1 cellular context compared by ENCODE assay signal in genomic region chr5:131164161-131164930, GRCh38.
A peak's percentile ranks its signal among the peaks of the same experiment; 100 is the strongest.
TF ChIP-seq lines count a peak whose summit lies in the region.

No MANE protein-coding gene starts in this region.

TF ChIP-seq in K562, 482 proteins besides CTCF, POLR2A, EP300 and RAD21 (continued from another document and continues in another):
- TF ChIP-seq ZBTB34 (CRISPR knock-in tag; IDR thresholded peaks at IDR 0.05) = no peak
- no peak for TF ChIP-seq MBD1 (CRISPR knock-in tag; IDR thresholded peaks at IDR 0.05)
- TF ChIP-seq ZBTB9 (CRISPR knock-in tag; IDR thresholded peaks at IDR 0.05) = peak; percentile 65; the same call in 1 of the 2 replicates
- no peak for TF ChIP-seq TAL1 (IDR thresholded peaks at IDR 0.05)
- TF ChIP-seq ADNP (tag; IDR thresholded peaks at IDR 0.05) = no peak
- peak in 2 of 3 experiments; percentile 33 to 34 for TF ChIP-seq YY1 (IDR thresholded peaks at IDR 0.05; ENCODE audit: borderline replicate concordance in 1 of 3, control insufficient read depth in 1 of 3, extremely low read depth in 1 of 3, insufficient read depth in 3 of 3, insufficient read length in 1 of 3, insufficient replicate concordance in 2 of 3, low read depth in 1 of 3, low read length in 2 of 3)
- peak; percentile 61; the same call in 1 of the 2 replicates for TF ChIP-seq POLR2AphosphoS5 (IDR thresholded peaks at IDR 0.05; ENCODE audit: control insufficient read depth, insufficient read depth, low read depth, low read length)
- TF ChIP-seq ZNF175 (CRISPR knock-in tag; IDR thresholded peaks at IDR 0.05; ENCODE audit: low read depth) = no peak
- 0 out of 2 replicates have a peak, but pooled peaks have one; percentile 57 for TF ChIP-seq ZNF586 (CRISPR knock-in tag; conservative IDR thresholded peaks at IDR 0.05)
- TF ChIP-seq SMARCB1 (IDR thresholded peaks at IDR 0.05; ENCODE audit: insufficient read length, low read depth) = no peak
- peak; percentile 93 for TF ChIP-seq E2F4 (CRISPR knock-in tag; IDR thresholded peaks at IDR 0.05; ENCODE audit: low read depth)
- no peak for TF ChIP-seq CTBP1 (IDR thresholded peaks at IDR 0.05; ENCODE audit: borderline replicate concordance)
- TF ChIP-seq ZNF24 (IDR thresholded peaks at IDR 0.05) = no peak; the same call in 1 of the 2 replicates
- TF ChIP-seq DNMT1 (IDR thresholded peaks at IDR 0.05) = no peak
- TF ChIP-seq ARID3A (IDR thresholded peaks at IDR 0.05; ENCODE audit: borderline replicate concordance, low read depth, low read length) = no peak
- 0 out of 2 replicates have a peak, but pooled peaks have one; percentile 4 for TF ChIP-seq SNIP1 (IDR thresholded peaks at IDR 0.05; ENCODE audit: low read depth)
- 0 out of 2 replicates have a peak, but pooled peaks have one; percentile 58 for TF ChIP-seq ELF4 (CRISPR knock-in tag; IDR thresholded peaks at IDR 0.05)
- peak; percentile 84; the same call in 1 of the 2 replicates for TF ChIP-seq NR1H2 (CRISPR knock-in tag; IDR thresholded peaks at IDR 0.05)
- TF ChIP-seq NR4A1 (CRISPR knock-in tag; IDR thresholded peaks at IDR 0.05) = peak; percentile 82; the same call in 1 of the 2 replicates
- TF ChIP-seq NR4A1 (tag; IDR thresholded peaks at IDR 0.05) = no peak
- no peak for TF ChIP-seq HMBOX1 (IDR thresholded peaks at IDR 0.05)
- no peak; the same call in 1 of the 2 replicates for TF ChIP-seq ZBTB33 (CRISPR knock-in tag; IDR thresholded peaks at IDR 0.05)
- TF ChIP-seq PML (IDR thresholded peaks at IDR 0.05; ENCODE audit: low read length) = no peak
- TF ChIP-seq ZNF507 (tag; conservative IDR thresholded peaks at IDR 0.05) = no peak
- TF ChIP-seq MAZ (CRISPR knock-in tag; conservative IDR thresholded peaks at IDR 0.05 in 1 of 2, IDR thresholded peaks at IDR 0.05 in 1 of 2) = peak; percentile 48 to 65; a peak in 2 of 4 replicates
- no peak for TF ChIP-seq NR0B1 (IDR thresholded peaks at IDR 0.05; ENCODE audit: partially characterized antibody)
- no peak for TF ChIP-seq SNAPC5 (CRISPR knock-in tag; IDR thresholded peaks at IDR 0.05)
- no peak for TF ChIP-seq ZNF124 (CRISPR knock-in tag; IDR thresholded peaks at IDR 0.05)
- peak; percentile 41; the same call in 1 of the 2 replicates for TF ChIP-seq CREM (IDR thresholded peaks at IDR 0.05; ENCODE audit: low read depth)
- no peak for TF ChIP-seq ZBTB12 (CRISPR knock-in tag; IDR thresholded peaks at IDR 0.05)
- peak; percentile 93 for TF ChIP-seq ZNF395 (CRISPR knock-in tag; IDR thresholded peaks at IDR 0.05)
- no peak for TF ChIP-seq POLR3A (IDR thresholded peaks at IDR 0.05; ENCODE audit: borderline replicate concordance, extremely low read depth, insufficient read depth, insufficient read length)
- peak; percentile 16 to 66; a peak in 1 of 4 replicates for TF ChIP-seq NONO (IDR thresholded peaks at IDR 0.05; ENCODE audit: low read depth in 2 of 2, low read length in 1 of 2)
- no peak for TF ChIP-seq ZNF3 (CRISPR knock-in tag; IDR thresholded peaks at IDR 0.05)
- TF ChIP-seq ARID2 (IDR thresholded peaks at IDR 0.05) = 0 out of 2 replicates have a peak, but pooled peaks have one; percentile 40
- peak; percentile 72; the same call in 1 of the 2 replicates for TF ChIP-seq PHF21A (IDR thresholded peaks at IDR 0.05; ENCODE audit: borderline replicate concordance, low read depth)
- peak; percentile 78; the same call in 1 of the 2 replicates for TF ChIP-seq AFF4 (CRISPR knock-in tag; IDR thresholded peaks at IDR 0.05)
- TF ChIP-seq CCNT2 (IDR thresholded peaks at IDR 0.05; ENCODE audit: borderline replicate concordance, extremely low read depth, insufficient read length, low read depth, low read length) = peak; percentile 96
- peak; percentile 59; the same call in 1 of the 2 replicates for TF ChIP-seq NFRKB (IDR thresholded peaks at IDR 0.05; ENCODE audit: low read depth)
- no peak for TF ChIP-seq HNRNPK (IDR thresholded peaks at IDR 0.05; ENCODE audit: low read depth, low read length, poor library complexity, severe bottlenecking)
- no peak for TF ChIP-seq HDAC3 (IDR thresholded peaks at IDR 0.05; ENCODE audit: borderline replicate concordance, partially characterized antibody)
- no peak for TF ChIP-seq EGR1 (conservative IDR thresholded peaks at IDR 0.05)
- TF ChIP-seq BMI1 (IDR thresholded peaks at IDR 0.05; ENCODE audit: low read length) = no peak
